9 cellular contexts compared by ENCODE assay signal in genomic region chr15:57560976-57561711, GRCh38. TPM values are rescaled to one million over a fixed set of nuclear protein-coding genes. Genes with fewer than 3 reads are reported as not detected.
DNase-seq lines count a peak whose midpoint lies in the region; ATAC-seq lines count a peak whose summit lies in the region.
"Had no signal": no experiment of that assay in that cellular context is flagged by ENCODE, and none has a peak within 500 bp of the region (broad histone marks: within the 10 kb centered on the region; RNA-seq: fewer than 3 reads in every experiment).

No MANE protein-coding gene starts in this region.

- H3K4me3 Mint-ChIP-seq in CD4-positive, alpha-beta memory T cell, result peak overlapping the region in 7 of 8 donors; percentile 14 to 64 (median 55)

- no peaks in the 10 kb centered on the region for H3K36me3 Mint-ChIP-seq in CD4-positive, alpha-beta memory T cell

- CTCF ChIA-PET in CD4-positive, alpha-beta memory T cell (lab: Charles Lee; ENCODE audit: partially characterized antibody), result interaction anchor here (0.7 to 6.2 kb wide), 20 partner anchors 10 to 443 kb away, joined by 3 to 57 read pairs (median 4); no protein-coding TSS in a partner anchor

- peak overlapping the region in 4 of 7 donors; percentile 11 to 59 (median 38) for H3K27ac Mint-ChIP-seq in CD4-positive, alpha-beta memory T cell

- peaks cover 0 to 1% (median 0%) of the 10 kb centered on the region in 8 donors for H3K9me3 Mint-ChIP-seq in CD4-positive, alpha-beta memory T cell

- POLR2A ChIA-PET in CD4-positive, alpha-beta memory T cell (lab: Charles Lee; ENCODE audit: partially characterized antibody), result interaction anchor here (1.1 kb wide), 1 partner anchor 26 kb away, joined by 3 read pairs; no protein-coding TSS in a partner anchor

- no peak overlapping the region for H3K4me3 ChIP-seq in CD4-positive, alpha-beta memory T cell (ENCODE audit: low read length in 2 of 2)

- H3K4me1 Mint-ChIP-seq in CD4-positive, alpha-beta memory T cell, result peaks cover 25 to 43% (median 32%) of the 10 kb centered on the region in 4 donors

- intact Hi-C loops in CD4-positive, alpha-beta memory T cell (cut with micrococcal nuclease), result loop anchor here (1.0 to 10.0 kb wide), 6 partner anchors 51 to 1964 kb away; partner anchors contain the start of gene POLR2M

- H3K36me3 ChIP-seq in CD4-positive, alpha-beta memory T cell (ENCODE audit: insufficient read depth, low read length), result no peaks in the 10 kb centered on the region

- H3K9me3 ChIP-seq in CD4-positive, alpha-beta memory T cell (ENCODE audit: control insufficient read depth in 1 of 2, low read length in 2 of 2), result no peaks in the 10 kb centered on the region

- no peaks in the 10 kb centered on the region for H3K27me3 ChIP-seq in CD4-positive, alpha-beta memory T cell (ENCODE audit: insufficient read depth, low read length)

- H3K4me1 ChIP-seq in CD4-positive, alpha-beta memory T cell (ENCODE audit: insufficient read depth, low read length), result peaks cover 24% of the 10 kb centered on the region

- peaks cover 0 to 1% of the 10 kb centered on the region in 2 donors for H3K27me3 Mint-ChIP-seq in CD4-positive, alpha-beta memory T cell

- ATAC-seq in GM19351 (IDR thresholded peaks at IDR 0.05; ENCODE audit: unreplicated experiment), result peak; percentile 85
- ATAC-seq in HG03442 (IDR thresholded peaks at IDR 0.05; ENCODE audit: unreplicated experiment), result peak; percentile 78

- peak; percentile 60 to 65 (median 62) for DNase-seq in CD4-positive, alpha-beta memory T cell
- DNase-seq in NCI-H526 treated with DMSO at 0.1 percent for 48 hours (lab: John Stamatoyannopoulos, UW) (peak; percentile 37), dermis blood vessel endothelial cell (peak; percentile 97), lung microvascular endothelial cell (ENCODE audit: low read depth in 2 of 2) (peak; percentile 96 to 98)
- peak; percentile 34 to 59 for DNase-seq in activated CD4-positive, alpha-beta T cell treated with anti-CD3 and anti-CD28 coated beads, Interleukin-2, amount 50 U/mL, for 24 hours (ENCODE audit: low read depth in 1 of 2, low spot score in 1 of 2)
- peak; percentile 15 for DNase-seq in stimulated activated CD8-positive, alpha-beta memory T cell treated with anti-CD3 and anti-CD28 coated beads, Interleukin-15, amount 100 ng/mL, for 24 hours (ENCODE audit: low read depth)

- no peak overlapping the region for H3K27ac ChIP-seq in CD4-positive, alpha-beta memory T cell (ENCODE audit: low read depth, low read length)

RNA-seq across cellular contexts. Expression of gene MYZAP, which starts 30.6 kb away (rescaled TPM):
- total RNA-seq in CD4-positive, alpha-beta memory T cell, result 1 to 10 TPM; 1.2 to 1.7 TPM
- polyA plus RNA-seq in CD4-positive, alpha-beta memory T cell, result under 1 TPM; 0.16 to 0.96 TPM
- total RNA-seq in dermis blood vessel endothelial cell (82.5 and 94.7 TPM in 2 replicates), lung microvascular endothelial cell (49.7 and 86.3 TPM in 2 replicates)
- total RNA-seq: activated CD8-positive, alpha-beta memory T cell treated with anti-CD3 and anti-CD28 coated beads for 36 hours had no signal

Comparison
In these comparisons a context has a peak if more than half of its experiments do, and no peak if none do; other contexts are left out.
1. DNase-seq: peak in every context shown above with its lines; median percentile 97 in dermis blood vessel endothelial cell; 97 in lung microvascular endothelial cell; 62 in CD4-positive, alpha-beta memory T cell; 46 in activated CD4-positive, alpha-beta T cell treated with anti-CD3 and anti-CD28 coated beads, Interleukin-2, amount 50 U/mL, for 24 hours; 37 in NCI-H526 treated with DMSO at 0.1 percent for 48 hours; 15 in stimulated activated CD8-positive, alpha-beta memory T cell treated with anti-CD3 and anti-CD28 coated beads, Interleukin-15, amount 100 ng/mL, for 24 hours.
2. RNA of gene MYZAP, which starts 30.6 kb away (total RNA-seq): 49.7 to 86.3 TPM in lung microvascular endothelial cell and 82.5 to 94.7 TPM in dermis blood vessel endothelial cell; 1.2 to 1.7 TPM in CD4-positive, alpha-beta memory T cell; every median in the first group is over 10 times any median in the second.